In genomic region chr20:57400262-57400701, GRCh38 we compare ENCODE assay signal across 1 cellular context.
TF ChIP-seq lines count a peak whose summit lies in the region.

No MANE protein-coding gene starts in this region.

TF ChIP-seq in WTC11, 78 proteins besides CTCF, POLR2A, EP300 and RAD21:
- TF ChIP-seq CREB1 (CRISPR knock-in tag; IDR thresholded peaks at IDR 0.05) (no peak), PRDM15 (CRISPR knock-in tag; IDR thresholded peaks at IDR 0.05) (no peak), FOXJ3 (CRISPR knock-in tag; IDR thresholded peaks at IDR 0.05; ENCODE audit: borderline replicate concordance) (no peak), ZNF512 (CRISPR knock-in tag; IDR thresholded peaks at IDR 0.05; ENCODE audit: borderline replicate concordance) (no peak), ZNF138 (CRISPR knock-in tag; conservative IDR thresholded peaks at IDR 0.05) (no peak)
- TF ChIP-seq, protein P1, sequence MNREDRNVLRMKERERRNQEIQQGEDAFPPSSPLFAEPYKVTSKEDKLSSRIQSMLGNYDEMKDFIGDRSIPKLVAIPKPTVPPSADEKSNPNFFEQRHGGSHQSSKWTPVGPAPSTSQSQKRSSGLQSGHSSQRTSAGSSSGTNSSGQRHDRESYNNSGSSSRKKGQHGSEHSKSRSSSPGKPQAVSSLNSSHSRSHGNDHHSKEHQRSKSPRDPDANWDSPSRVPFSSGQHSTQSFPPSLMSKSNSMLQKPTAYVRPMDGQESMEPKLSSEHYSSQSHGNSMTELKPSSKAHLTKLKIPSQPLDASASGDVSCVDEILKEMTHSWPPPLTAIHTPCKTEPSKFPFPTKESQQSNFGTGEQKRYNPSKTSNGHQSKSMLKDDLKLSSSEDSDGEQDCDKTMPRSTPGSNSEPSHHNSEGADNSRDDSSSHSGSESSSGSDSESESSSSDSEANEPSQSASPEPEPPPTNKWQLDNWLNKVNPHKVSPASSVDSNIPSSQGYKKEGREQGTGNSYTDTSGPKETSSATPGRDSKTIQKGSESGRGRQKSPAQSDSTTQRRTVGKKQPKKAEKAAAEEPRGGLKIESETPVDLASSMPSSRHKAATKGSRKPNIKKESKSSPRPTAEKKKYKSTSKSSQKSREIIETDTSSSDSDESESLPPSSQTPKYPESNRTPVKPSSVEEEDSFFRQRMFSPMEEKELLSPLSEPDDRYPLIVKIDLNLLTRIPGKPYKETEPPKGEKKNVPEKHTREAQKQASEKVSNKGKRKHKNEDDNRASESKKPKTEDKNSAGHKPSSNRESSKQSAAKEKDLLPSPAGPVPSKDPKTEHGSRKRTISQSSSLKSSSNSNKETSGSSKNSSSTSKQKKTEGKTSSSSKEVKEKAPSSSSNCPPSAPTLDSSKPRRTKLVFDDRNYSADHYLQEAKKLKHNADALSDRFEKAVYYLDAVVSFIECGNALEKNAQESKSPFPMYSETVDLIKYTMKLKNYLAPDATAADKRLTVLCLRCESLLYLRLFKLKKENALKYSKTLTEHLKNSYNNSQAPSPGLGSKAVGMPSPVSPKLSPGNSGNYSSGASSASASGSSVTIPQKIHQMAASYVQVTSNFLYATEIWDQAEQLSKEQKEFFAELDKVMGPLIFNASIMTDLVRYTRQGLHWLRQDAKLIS (CRISPR knock-in tag; IDR thresholded peaks at IDR 0.05; ENCODE audit: borderline replicate concordance): no peak
